In the genomic region with DNA sequence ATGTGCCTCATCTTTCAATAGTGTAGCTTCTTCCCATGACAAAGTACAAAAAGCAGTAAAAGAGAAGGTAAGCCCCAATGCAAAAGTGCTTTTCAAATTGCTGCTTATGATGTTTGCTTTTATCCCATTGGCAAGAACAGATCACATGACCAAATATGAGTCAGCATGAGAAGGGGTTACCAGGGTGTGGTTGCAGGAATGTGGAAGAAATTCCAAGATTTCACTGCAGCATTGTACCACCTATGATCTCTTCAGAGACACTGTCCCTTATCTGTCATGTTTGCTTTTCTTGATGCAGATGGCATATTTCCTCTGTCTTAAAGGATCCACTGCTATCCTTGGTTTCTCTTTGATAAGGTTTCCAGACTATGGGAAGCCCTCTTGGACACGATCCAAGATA, we compare ENCODE assay signal across 18 cellular contexts.
DNase-seq lines count a peak whose midpoint lies in the region; ATAC-seq, FAIRE-seq and TF ChIP-seq lines count a peak whose summit lies in the region.
"Had no signal": no experiment of that assay in that cellular context is flagged by ENCODE, and none has a peak within 500 bp of the region (broad histone marks: within the 10 kb centered on the region; RNA-seq: fewer than 3 reads in every experiment).

No MANE protein-coding gene starts in this region.

- no peak overlapping the region for H3K4me3 ChIP-seq in Caco-2 (ENCODE audit: low read depth, low read length)
- no peak overlapping the region for H3K4me3 ChIP-seq in K562
- no peak overlapping the region for H3K4me3 ChIP-seq in neuronal stem cell (ENCODE audit: low read length in 2 of 2)
- no peak overlapping the region for H3K4me3 ChIP-seq in right atrium auricular region
- H3K4me3 ChIP-seq: A549, BLaER1, GM23248 had no signal

- H2BK12ac ChIP-seq in neuronal stem cell (ENCODE audit: low read length): no peak overlapping the region

- CTCF ChIA-PET in Caco-2 (lab: Charles Lee): no interaction called here
- CTCF ChIA-PET in K562 (lab: Yijun Ruan, JAX; ENCODE audit: low intra/inter-chr PET ratio): no interaction called here

- intact Hi-C loops in Caco-2 (cut with micrococcal nuclease; ENCODE audit: unreplicated experiment): no loop called here
- intact Hi-C loops in K562 (cut with micrococcal nuclease): no loop called here

- no peaks in the 10 kb centered on the region for H3K36me3 Mint-ChIP-seq in Caco-2 (ENCODE audit: insufficient read depth, unreplicated experiment)
- H3K36me3 Mint-ChIP-seq: CD8-positive, alpha-beta memory T cell had no signal

- H3K9me3 ChIP-seq in Caco-2: no peaks in the 10 kb centered on the region
- H3K9me3 ChIP-seq in K562 (replicated peaks; ENCODE audit: control insufficient read depth, insufficient read depth, low read depth, low read length): no peaks in the 10 kb centered on the region
- H3K9me3 ChIP-seq in neuronal stem cell (replicated peaks in 1 of 2; ENCODE audit: control insufficient read depth in 2 of 2, insufficient read depth in 1 of 2, low read depth in 1 of 2, low read length in 2 of 2): no peaks in the 10 kb centered on the region
- no peaks in the 10 kb centered on the region for H3K9me3 ChIP-seq in right atrium auricular region
- H3K9me3 ChIP-seq: A549, BLaER1 had no signal

- H4K8ac ChIP-seq in neuronal stem cell (ENCODE audit: low read depth, low read length): no peak overlapping the region

- TF ChIP-seq CTCF in Caco-2 (IDR thresholded peaks at IDR 0.05; ENCODE audit: insufficient read depth in 1 of 2, low read depth in 1 of 2, low read length in 1 of 2, severe bottlenecking in 1 of 2, unreplicated experiment in 1 of 2) (no peak), K562 (IDR thresholded peaks at IDR 0.05 in 2 of 3, conservative IDR thresholded peaks at IDR 0.05 in 1 of 3; ENCODE audit: insufficient read depth in 2 of 3, low read depth in 1 of 3, low read length in 3 of 3) (no peak), right atrium auricular region (IDR thresholded peaks at IDR 0.05) (no peak)

- no peak overlapping the region for H3K4ac ChIP-seq in neuronal stem cell (ENCODE audit: low read length)

- H3K27ac Mint-ChIP-seq in Caco-2 (ENCODE audit: unreplicated experiment): peak overlapping the region; percentile 48
- H3K27ac Mint-ChIP-seq: CD8-positive, alpha-beta memory T cell had no signal

- no peak for TF ChIP-seq EP300 in K562 (IDR thresholded peaks at IDR 0.05; ENCODE audit: low read length)

- BruUV-seq in Caco-2 (replicated peaks; lab: Mats Ljungman, UMichigan) (no TSS peak), K562 (replicated peaks; lab: Mats Ljungman, UMichigan) (no TSS peak)

- in situ Hi-C loops in K562 (cut with MboI): no loop called here

- no peak overlapping the region for H3K14ac ChIP-seq in neuronal stem cell (ENCODE audit: low read length)

- ATAC-seq in K562: no peak
- ATAC-seq: A549 had no signal

- H3K9me3 Mint-ChIP-seq in Caco-2 (ENCODE audit: unreplicated experiment): no peaks in the 10 kb centered on the region

- POLR2A ChIA-PET in Caco-2 (lab: Charles Lee) (no interaction called here), K562 (lab: Yijun Ruan, JAX) (no interaction called here)

- H2BK5ac ChIP-seq in neuronal stem cell (ENCODE audit: low read length): no peak overlapping the region

- H3K36me3 ChIP-seq in Caco-2 (ENCODE audit: control insufficient read depth, insufficient read depth, low read length) (no peaks in the 10 kb centered on the region), K562 (ENCODE audit: control insufficient read depth, insufficient read depth, low read length) (no peaks in the 10 kb centered on the region), neuronal stem cell (replicated peaks in 1 of 2; ENCODE audit: control insufficient read depth in 2 of 2, insufficient read depth in 2 of 2, low read length in 2 of 2) (no peaks in the 10 kb centered on the region), right atrium auricular region (no peaks in the 10 kb centered on the region)
- H3K36me3 ChIP-seq: BLaER1 had no signal

- no peaks in the 10 kb centered on the region for H3K79me2 ChIP-seq in K562 (ENCODE audit: control insufficient read depth, insufficient read depth, low read length)

- H3K4me1 Mint-ChIP-seq in Caco-2 (ENCODE audit: low read depth, unreplicated experiment): no peaks in the 10 kb centered on the region
- H3K4me1 Mint-ChIP-seq: CD8-positive, alpha-beta memory T cell had no signal

- WGBS in K562 (ENCODE audit: insufficient coverage, low coverage, missing lambda C conversion rate): 0% methylated on average over 1 of the region's 1 CpG
- WGBS in neuronal stem cell (ENCODE audit: extremely low coverage in 2 of 2, insufficient read length in 2 of 2, insufficient replicate concordance in 1 of 2), 2 donors: no CpG with 5 or more reads among the region's 1 CpG

- no peak for TF ChIP-seq RAD21 in K562 (CRISPR knock-in tag; conservative IDR thresholded peaks at IDR 0.05 in 1 of 2, IDR thresholded peaks at IDR 0.05 in 1 of 2)

- FAIRE-seq in K562 (lab: Jason Lieb, UNC): no peak
- FAIRE-seq: A549, GM18507 had no signal

- H2AFZ ChIP-seq in K562 (ENCODE audit: low read depth, low read length) (no peak overlapping the region), neuronal stem cell (ENCODE audit: low read length) (peak overlapping the region; percentile 41)
- H2AFZ ChIP-seq: GM23248 had no signal

- no peak overlapping the region for H3K4me3 Mint-ChIP-seq in Caco-2 (ENCODE audit: unreplicated experiment)
- H3K4me3 Mint-ChIP-seq: CD8-positive, alpha-beta memory T cell had no signal

- H4K20me1 ChIP-seq in K562 (replicated peaks; ENCODE audit: control insufficient read depth, insufficient read depth, low read length): no peaks in the 10 kb centered on the region
- H4K20me1 ChIP-seq: BLaER1 had no signal

- H2BK120ac ChIP-seq in neuronal stem cell (ENCODE audit: low read depth, low read length): no peak overlapping the region

- no peak overlapping the region for H4K91ac ChIP-seq in neuronal stem cell (ENCODE audit: low read depth, low read length, poor library complexity)

- H3K27me3 ChIP-seq in Caco-2 (replicated peaks; ENCODE audit: control insufficient read depth, insufficient read depth, low read length): no peaks in the 10 kb centered on the region
- H3K27me3 ChIP-seq in K562 (ENCODE audit: control insufficient read depth in 2 of 2, insufficient read depth in 2 of 2, low read length in 2 of 2): no peaks in the 10 kb centered on the region
- H3K27me3 ChIP-seq in neuronal stem cell (ENCODE audit: control insufficient read depth in 3 of 3, insufficient read depth in 3 of 3, low read depth in 1 of 3, low read length in 3 of 3): no peaks in the 10 kb centered on the region
- no peaks in the 10 kb centered on the region for H3K27me3 ChIP-seq in right atrium auricular region
- H3K27me3 ChIP-seq: BLaER1 had no signal

- H2AK5ac ChIP-seq in neuronal stem cell (ENCODE audit: low read depth, low read length): no peak overlapping the region

- H3K4me1 ChIP-seq in Caco-2: peaks cover 11% of the 10 kb centered on the region
- H3K4me1 ChIP-seq in K562 (replicated peaks in 1 of 2; ENCODE audit: control insufficient read depth in 2 of 2, insufficient read depth in 2 of 2, low read length in 2 of 2): no peaks in the 10 kb centered on the region
- H3K4me1 ChIP-seq in neuronal stem cell (ENCODE audit: control insufficient read depth in 2 of 2, insufficient read depth in 1 of 2, low read depth in 1 of 2, low read length in 2 of 2): peaks cover 0 to 3% of the 10 kb centered on the region in 2 donors
- H3K4me1 ChIP-seq in right atrium auricular region: no peaks in the 10 kb centered on the region
- H3K4me1 ChIP-seq: A549, BLaER1 had no signal

- DNase-seq in Caco-2: peak; percentile 34 to 35
- peak; percentile 48 for DNase-seq in HT1080 (ENCODE audit: low read depth)
- DNase-seq in K562 (ENCODE audit: extremely low read depth in 1 of 4, low spot score in 3 of 4): no peak
- DNase-seq in neuronal stem cell (ENCODE audit: low spot score): no peak
- DNase-seq in right atrium auricular region (ENCODE audit: low spot score): no peak
- no peak for DNase-seq in OCI-M2 (lab: John Stamatoyannopoulos, UW; ENCODE audit: unreplicated experiment)
- DNase-seq in T1000 (lab: John Stamatoyannopoulos, UW): no peak
- DNase-seq: AML-193; Calu3; CD8-positive, alpha-beta memory T cell; DND-41; GM23248; H7; IMR-90 had no signal

- H3K4me2 ChIP-seq in K562 (ENCODE audit: insufficient read depth, low read length): no peak overlapping the region
- no peak overlapping the region for H3K4me2 ChIP-seq in neuronal stem cell (ENCODE audit: insufficient read depth, low read length, poor library complexity, severe bottlenecking)
- H3K4me2 ChIP-seq: A549, BLaER1, KMS-11 had no signal

- no peak overlapping the region for H3K18ac ChIP-seq in neuronal stem cell (ENCODE audit: low read length)

- no peaks in the 10 kb centered on the region for H3K9me1 ChIP-seq in K562 (ENCODE audit: control insufficient read depth, insufficient read depth, low read length)

- no peaks in the 10 kb centered on the region for H3K79me1 ChIP-seq in neuronal stem cell (ENCODE audit: low read depth, low read length)

- no peaks in the 10 kb centered on the region for H3K27me3 Mint-ChIP-seq in Caco-2 (ENCODE audit: insufficient read depth, unreplicated experiment)
- H3K27me3 Mint-ChIP-seq: CD8-positive, alpha-beta memory T cell had no signal

- TF ChIP-seq POLR2A in K562 (conservative IDR thresholded peaks at IDR 0.05): no peak

- H3K23ac ChIP-seq in neuronal stem cell (ENCODE audit: low read depth, low read length, poor library complexity): no peak overlapping the region

- H2BK15ac ChIP-seq in neuronal stem cell (ENCODE audit: low read length): no peak overlapping the region

- H3K9ac ChIP-seq in K562 (ENCODE audit: insufficient read depth in 1 of 2, low read depth in 2 of 2, low read length in 2 of 2) (no peak overlapping the region), neuronal stem cell (ENCODE audit: low read depth, low read length, poor library complexity) (no peak overlapping the region)
- H3K9ac ChIP-seq: BLaER1, GM23248, KMS-11 had no signal

- H3K27ac ChIP-seq in K562 (ENCODE audit: extremely low read depth, low read depth, low read length): no peak overlapping the region
- H3K27ac ChIP-seq in neuronal stem cell (replicated peaks; ENCODE audit: low read length): no peak overlapping the region
- H3K27ac ChIP-seq in right atrium auricular region: no peak overlapping the region
- H3K27ac ChIP-seq: A549, BLaER1, GM23248, KMS-11 had no signal

TF ChIP-seq in K562, 482 proteins besides CTCF, POLR2A, EP300 and RAD21:
- TF ChIP-seq TFE3 (CRISPR knock-in tag; IDR thresholded peaks at IDR 0.05) (peak; percentile 46), MEIS2 (IDR thresholded peaks at IDR 0.05; ENCODE audit: partially characterized antibody) (no peak)

Comparison
In these comparisons a context has a peak if more than half of its experiments do, and no peak if none do; other contexts are left out.
1. DNase-seq: peak in Caco-2 (2 of 2) and HT1080 (single experiment); none in K562 (0 of 4), neuronal stem cell (single experiment), right atrium auricular region (single experiment), OCI-M2 (single experiment) and T1000 (single experiment).